21 cellular contexts compared by ENCODE assay signal in genomic region chr1:53577141-53578100, GRCh38.
A peak's percentile ranks its signal among the peaks of the same experiment; 100 is the strongest.
DNase-seq lines count a peak whose midpoint lies in the region; ATAC-seq, FAIRE-seq and TF ChIP-seq lines count a peak whose summit lies in the region.
"Had no signal": no experiment of that assay in that cellular context is flagged by ENCODE, and none has a peak within 500 bp of the region (broad histone marks: within the 10 kb centered on the region; RNA-seq: fewer than 3 reads in every experiment).

No MANE protein-coding gene starts in this region.

- H3K36me3 ChIP-seq in spleen (no peaks in the 10 kb centered on the region), MG63 (no peaks in the 10 kb centered on the region)
- H3K36me3 ChIP-seq: tibial nerve had no signal

- 88 to 94% (median 91%) methylated on average over 8 of the region's 8 CpGs for WGBS in spleen, 5 donors

- TF ChIP-seq CTCF in spleen (IDR thresholded peaks at IDR 0.05 in 8 of 11, conservative IDR thresholded peaks at IDR 0.05 in 3 of 11), result no peak

- H3K4me1 Mint-ChIP-seq in activated naive CD4-positive, alpha-beta T cell treated with anti-CD3 and anti-CD28 coated beads, Interleukin-2, amount 50 U/mL, for 24 hours, result peaks cover 4% of the 10 kb centered on the region

- no peak for ATAC-seq in HG02981 (IDR thresholded peaks at IDR 0.05; ENCODE audit: unreplicated experiment)
- ATAC-seq: Panc1; stimulated activated naive CD8-positive, alpha-beta T cell treated with anti-CD3 and anti-CD28 coated beads, Interleukin-15, Interleukin-2, amounts not matched to agents 100 U/mL and 50 U/mL, for 24 hours had no signal

- peak overlapping the region; percentile 10 for H3K27ac Mint-ChIP-seq in activated naive CD4-positive, alpha-beta T cell treated with anti-CD3 and anti-CD28 coated beads, Interleukin-2, amount 50 U/mL, for 24 hours
- H3K27ac Mint-ChIP-seq: activated T-helper 2 cell treated with anti-CD3 and anti-CD28 coated beads, Interferon-gamma antibody, Interleukin-2, Interleukin-4, amounts not matched to agents 10 μg/mL and 5 μg/mL and 100 μg/mL, durations not matched to agents 14 hours and 24 hours and 36 hours had no signal

- TF ChIP-seq POLR2A in spleen (IDR thresholded peaks at IDR 0.05) (no peak), H54 (IDR thresholded peaks at IDR 0.05; ENCODE audit: low read depth, low read length) (no peak)

- H3K4me3 ChIP-seq in spleen, result no peak overlapping the region
- H3K4me3 ChIP-seq in MG63, result no peak overlapping the region
- H3K4me3 ChIP-seq: tibial nerve had no signal

- H3K9me3 ChIP-seq in spleen (no peaks in the 10 kb centered on the region), MG63 (no peaks in the 10 kb centered on the region)
- H3K9me3 ChIP-seq: tibial nerve had no signal

- peaks cover 0 to 22% (median 0%) of the 10 kb centered on the region in 6 donors for H3K4me1 ChIP-seq in spleen
- H3K4me1 ChIP-seq: tibial nerve had no signal

- H3K27ac ChIP-seq in spleen, result no peak overlapping the region
- H3K27ac ChIP-seq: foreskin keratinocyte, tibial nerve had no signal

- no peaks in the 10 kb centered on the region for H3K27me3 ChIP-seq in spleen (replicated peaks in 1 of 7)
- H3K27me3 ChIP-seq in MG63, result no peaks in the 10 kb centered on the region
- H3K27me3 ChIP-seq: foreskin keratinocyte, tibial nerve had no signal

- no peaks in the 10 kb centered on the region for H3K36me3 Mint-ChIP-seq in activated naive CD4-positive, alpha-beta T cell treated with anti-CD3 and anti-CD28 coated beads, Interleukin-2, amount 50 U/mL, for 24 hours
- H3K36me3 Mint-ChIP-seq: naive B cell had no signal

- intact Hi-C loops in spleen (cut with DNase I; ENCODE audit: low total_unique reads), result no loop called here

- H3K9me3 Mint-ChIP-seq in activated naive CD4-positive, alpha-beta T cell treated with anti-CD3 and anti-CD28 coated beads, Interleukin-2, amount 50 U/mL, for 24 hours, result no peaks in the 10 kb centered on the region
- H3K9me3 Mint-ChIP-seq: activated T-helper 2 cell treated with anti-CD3 and anti-CD28 coated beads, Interferon-gamma antibody, Interleukin-2, Interleukin-4, amounts not matched to agents 10 μg/mL and 5 μg/mL and 100 μg/mL, durations not matched to agents 14 hours and 24 hours and 36 hours; naive B cell had no signal

- no peak for DNase-seq in activated naive CD4-positive, alpha-beta T cell treated with Interleukin-2 at 50 U/mL for 16 hours
- peak; percentile 14 for DNase-seq in NCI-H69 (lab: John Stamatoyannopoulos, UW)
- peak; percentile 47 for DNase-seq in iPS-NIHi7 (ENCODE audit: extremely low spot score)
- DNase-seq in spleen, result peak; percentile 59
- DNase-seq in MG63, result no peak
- DNase-seq in H54 (ENCODE audit: insufficient read length, low spot score), result no peak
- DNase-seq: amniotic stem cell; hippocampal formation; KG1; kidney; naive B cell; NCI-H1694 treated with DMSO at 0.1 percent for 48 hours; small intestine; stimulated activated CD4-positive, alpha-beta T cell treated with anti-CD3 and anti-CD28 coated beads, Interleukin-2, amount 100 ng/mL, for 48 hours; stimulated activated naive CD8-positive, alpha-beta T cell treated with anti-CD3 and anti-CD28 coated beads, Interleukin-15, Interleukin-2, amounts not matched to agents 100 U/mL and 50 U/mL, for 24 hours had no signal

- no peak overlapping the region for H3K4me3 Mint-ChIP-seq in activated naive CD4-positive, alpha-beta T cell treated with anti-CD3 and anti-CD28 coated beads, Interleukin-2, amount 50 U/mL, for 24 hours

- H3K27me3 Mint-ChIP-seq in activated naive CD4-positive, alpha-beta T cell treated with anti-CD3 and anti-CD28 coated beads, Interleukin-2, amount 50 U/mL, for 24 hours, result no peaks in the 10 kb centered on the region

- FAIRE-seq in H54 (lab: Jason Lieb, UNC), result no peak
- FAIRE-seq: kidney, small intestine had no signal

Comparison
In these comparisons a context has a peak if more than half of its experiments do, and no peak if none do; other contexts are left out.
1. DNase-seq: peak in NCI-H69 (single experiment), iPS-NIHi7 (single experiment) and spleen (single experiment); none in activated naive CD4-positive, alpha-beta T cell treated with Interleukin-2 at 50 U/mL for 16 hours (single experiment), MG63 (single experiment) and H54 (single experiment).